In genomic region chr3:171654809-171655208, GRCh38 we compare ENCODE assay signal across 10 cellular contexts.
DNase-seq lines count a peak whose midpoint lies in the region; ATAC-seq and TF ChIP-seq lines count a peak whose summit lies in the region.
"Had no signal": no experiment of that assay in that cellular context is flagged by ENCODE, and none has a peak within 500 bp of the region (broad histone marks: within the 10 kb centered on the region; RNA-seq: fewer than 3 reads in every experiment).

No MANE protein-coding gene starts in this region.

- no peak overlapping the region for H3K27ac Mint-ChIP-seq in T-helper 2 cell treated with Interferon-gamma antibody and Interleukin-4, amounts not matched to agents 5 μg/mL and 100 μg/mL, for 36 hours
- H3K27ac Mint-ChIP-seq in T-helper 17 cell, result no peak overlapping the region
- H3K27ac Mint-ChIP-seq in CD8-positive, alpha-beta memory T cell, result peak overlapping the region in 1 of 8 donors; percentile 18

- intact Hi-C loops in Right ventricle myocardium inferior (cut with DNase I), result loop anchor here (10.0 kb wide), 1 partner anchor 390 kb away; no protein-coding TSS in a partner anchor

- H3K4me1 ChIP-seq in CD8-positive, alpha-beta memory T cell (ENCODE audit: insufficient read depth, low read length), result no peaks in the 10 kb centered on the region

- in situ Hi-C loops in astrocyte of the cerebellum (cut with HindIII; ENCODE audit: low sequenced_read_pairs), result loop anchor here (10.0 kb wide), 1 partner anchor 130 kb away; no protein-coding TSS in a partner anchor

- POLR2A ChIA-PET in HEK293T (lab: Yijun Ruan, JAX), result no interaction called here
- POLR2A ChIA-PET in CD8-positive, alpha-beta memory T cell (lab: Charles Lee), result no interaction called here

- DNase-seq in GM03348 (ENCODE audit: low spot score) (peak; percentile 56), astrocyte of the cerebellum (ENCODE audit: low read depth) (peak; percentile 63), Right ventricle myocardium inferior (ENCODE audit: missing footprints) (no peak), pulmonary artery endothelial cell (ENCODE audit: low read depth, low spot score) (peak; percentile 22), HEK293T (ENCODE audit: extremely low spot score) (no peak), T-helper 17 cell (no peak)
- DNase-seq in T-helper 2 cell treated with Interferon-gamma antibody and Interleukin-4, amounts not matched to agents 5 μg/mL and 100 μg/mL, for 36 hours (ENCODE audit: low spot score), result no peak
- DNase-seq in CD8-positive, alpha-beta memory T cell, result no peak
- DNase-seq: activated CD4-positive, alpha-beta T cell treated with anti-CD3 and anti-CD28 coated beads, Interleukin-2, amount 50 U/mL, for 1 hour; NCI-H524 treated with DMSO at 0.1 percent for 48 hours had no signal

- TF ChIP-seq CTCF in astrocyte of the cerebellum (IDR thresholded peaks at IDR 0.05; ENCODE audit: low read depth, low read length, missing control alignments), result no peak

- H3K36me3 Mint-ChIP-seq in T-helper 2 cell treated with Interferon-gamma antibody and Interleukin-4, amounts not matched to agents 5 μg/mL and 100 μg/mL, for 36 hours (ENCODE audit: low read depth), result no peaks in the 10 kb centered on the region
- peaks cover 4% of the 10 kb centered on the region for H3K36me3 Mint-ChIP-seq in T-helper 17 cell (ENCODE audit: low read depth)
- H3K36me3 Mint-ChIP-seq in CD8-positive, alpha-beta memory T cell, result peaks cover 0 to 1% (median 0%) of the 10 kb centered on the region in 3 donors

- peaks cover 13% of the 10 kb centered on the region for H3K27me3 Mint-ChIP-seq in T-helper 2 cell treated with Interferon-gamma antibody and Interleukin-4, amounts not matched to agents 5 μg/mL and 100 μg/mL, for 36 hours (ENCODE audit: low read depth)
- no peaks in the 10 kb centered on the region for H3K27me3 Mint-ChIP-seq in T-helper 17 cell
- peaks cover 0 to 7% of the 10 kb centered on the region in 2 donors for H3K27me3 Mint-ChIP-seq in CD8-positive, alpha-beta memory T cell

- no peak overlapping the region for H3K27ac ChIP-seq in CD8-positive, alpha-beta memory T cell (ENCODE audit: low read depth, low read length)

- ATAC-seq in Right ventricle myocardium inferior (peak; percentile 96), T-helper 17 cell (no peak)

- peaks cover 4% of the 10 kb centered on the region for H3K4me1 Mint-ChIP-seq in T-helper 2 cell treated with Interferon-gamma antibody and Interleukin-4, amounts not matched to agents 5 μg/mL and 100 μg/mL, for 36 hours (ENCODE audit: low read depth)
- H3K4me1 Mint-ChIP-seq in T-helper 17 cell, result peaks cover 9% of the 10 kb centered on the region
- no peaks in the 10 kb centered on the region for H3K4me1 Mint-ChIP-seq in CD8-positive, alpha-beta memory T cell

- no peaks in the 10 kb centered on the region for H3K27me3 ChIP-seq in CD8-positive, alpha-beta memory T cell (ENCODE audit: insufficient read depth, low read length, poor library complexity, severe bottlenecking)

- H3K4me3 Mint-ChIP-seq in T-helper 2 cell treated with Interferon-gamma antibody and Interleukin-4, amounts not matched to agents 5 μg/mL and 100 μg/mL, for 36 hours, result no peak overlapping the region
- no peak overlapping the region for H3K4me3 Mint-ChIP-seq in T-helper 17 cell
- H3K4me3 Mint-ChIP-seq in CD8-positive, alpha-beta memory T cell, result no peak overlapping the region

- no peaks in the 10 kb centered on the region for H3K9me3 Mint-ChIP-seq in T-helper 2 cell treated with Interferon-gamma antibody and Interleukin-4, amounts not matched to agents 5 μg/mL and 100 μg/mL, for 36 hours
- no peaks in the 10 kb centered on the region for H3K9me3 Mint-ChIP-seq in CD8-positive, alpha-beta memory T cell

- H3K9me3 ChIP-seq in T-helper 17 cell (ENCODE audit: control insufficient read depth, low read length, poor library complexity, severe bottlenecking), result no peaks in the 10 kb centered on the region
- no peaks in the 10 kb centered on the region for H3K9me3 ChIP-seq in CD8-positive, alpha-beta memory T cell (ENCODE audit: low read length)

- no peak overlapping the region for H3K4me3 ChIP-seq in astrocyte of the cerebellum (ENCODE audit: low read depth, low read length)
- no peak overlapping the region for H3K4me3 ChIP-seq in CD8-positive, alpha-beta memory T cell (ENCODE audit: low read length)

- CTCF ChIA-PET in HEK293T (lab: Yijun Ruan, JAX), result no interaction called here
- CTCF ChIA-PET in CD8-positive, alpha-beta memory T cell (lab: Charles Lee), result no interaction called here

- no peaks in the 10 kb centered on the region for H3K36me3 ChIP-seq in CD8-positive, alpha-beta memory T cell (ENCODE audit: insufficient read depth, low read length)

TF ChIP-seq in HEK293T, 16 proteins besides CTCF, POLR2A, EP300 and RAD21:
- TF ChIP-seq FOXA1 (IDR thresholded peaks at IDR 0.05), result no peak
- TF ChIP-seq TARDBP (IDR thresholded peaks at IDR 0.05), result no peak
- no peak for TF ChIP-seq ARNT (IDR thresholded peaks at IDR 0.05)
- TF ChIP-seq ELF4 (IDR thresholded peaks at IDR 0.05), result no peak

Comparison
In these comparisons a context has a peak if more than half of its experiments do, and no peak if none do; other contexts are left out.
1. DNase-seq: peak in GM03348 (single experiment), astrocyte of the cerebellum (single experiment) and pulmonary artery endothelial cell (single experiment); none in Right ventricle myocardium inferior (single experiment), HEK293T (single experiment), T-helper 2 cell treated with Interferon-gamma antibody and Interleukin-4, amounts not matched to agents 5 μg/mL and 100 μg/mL, for 36 hours (single experiment), T-helper 17 cell (0 of 3) and CD8-positive, alpha-beta memory T cell (0 of 5).